In genomic region chr22:23219787-23220484, GRCh38 we compare ENCODE assay signal across 8 cellular contexts.
A peak's percentile ranks its signal among the peaks of the same experiment; 100 is the strongest.
DNase-seq lines count a peak whose midpoint lies in the region; ATAC-seq and TF ChIP-seq lines count a peak whose summit lies in the region.

No MANE protein-coding gene starts in this region.

- peak overlapping the region; percentile 13 for H3K27ac ChIP-seq in brain microvascular endothelial cell

- no peak for TF ChIP-seq CTCF in brain microvascular endothelial cell (IDR thresholded peaks at IDR 0.05; ENCODE audit: low read depth, low read length, missing control alignments)
- TF ChIP-seq CTCF in nephron (IDR thresholded peaks at IDR 0.05; ENCODE audit: unreplicated experiment in 3 of 3), result no peak

- H3K27ac Mint-ChIP-seq in T-helper 1 cell treated with Interleukin-12 subunit alpha and Interleukin-12 subunit beta and Interleukin-4 antibody, amounts not matched to agents 30 μg/mL and 1 μg/mL, for 36 hours, result peak overlapping the region; percentile 87
- H3K27ac Mint-ChIP-seq in nephron, result peak overlapping the region in 2 of 3 experiments; percentile 58 to 75

- ATAC-seq in HG03342 (IDR thresholded peaks at IDR 0.05; ENCODE audit: unreplicated experiment), result peak; percentile 78
- no peak for ATAC-seq in HG02938 (IDR thresholded peaks at IDR 0.05; ENCODE audit: unreplicated experiment)

- peaks cover 8% of the 10 kb centered on the region for H3K27me3 ChIP-seq in brain microvascular endothelial cell (replicated peaks)

- H3K9me3 Mint-ChIP-seq in T-helper 1 cell treated with Interleukin-12 subunit alpha and Interleukin-12 subunit beta and Interleukin-4 antibody, amounts not matched to agents 30 μg/mL and 1 μg/mL, for 36 hours, result no peaks in the 10 kb centered on the region
- H3K9me3 Mint-ChIP-seq in nephron, result no peaks in the 10 kb centered on the region

- peaks cover 2% of the 10 kb centered on the region for H3K36me3 ChIP-seq in brain microvascular endothelial cell (replicated peaks)

- peak; percentile 41 to 46 for DNase-seq in SHP77 (lab: John Stamatoyannopoulos, UW)
- no peak for DNase-seq in SHP77 treated with DMSO at 0.1 percent for 48 hours (lab: John Stamatoyannopoulos, UW)
- peak; percentile 53 for DNase-seq in brain microvascular endothelial cell
- DNase-seq in NCI-H748 (lab: John Stamatoyannopoulos, UW; ENCODE audit: unreplicated experiment), result no peak

- H3K36me3 Mint-ChIP-seq in T-helper 1 cell treated with Interleukin-12 subunit alpha and Interleukin-12 subunit beta and Interleukin-4 antibody, amounts not matched to agents 30 μg/mL and 1 μg/mL, for 36 hours (ENCODE audit: low read depth), result peaks cover 2% of the 10 kb centered on the region
- H3K36me3 Mint-ChIP-seq in nephron (ENCODE audit: low read depth), result no peaks in the 10 kb centered on the region

- peak overlapping the region; percentile 82 for H3K4me3 Mint-ChIP-seq in T-helper 1 cell treated with Interleukin-12 subunit alpha and Interleukin-12 subunit beta and Interleukin-4 antibody, amounts not matched to agents 30 μg/mL and 1 μg/mL, for 36 hours
- H3K4me3 Mint-ChIP-seq in nephron, result peak overlapping the region in 2 of 3 experiments; percentile 9 to 29

- H3K4me3 ChIP-seq in brain microvascular endothelial cell (ENCODE audit: low read depth, low read length), result no peak overlapping the region

- in situ Hi-C loops in brain microvascular endothelial cell (cut with HindIII; ENCODE audit: low pct_ligation_motif_present, low sequenced_read_pairs), result no loop called here

- H3K27me3 Mint-ChIP-seq in T-helper 1 cell treated with Interleukin-12 subunit alpha and Interleukin-12 subunit beta and Interleukin-4 antibody, amounts not matched to agents 30 μg/mL and 1 μg/mL, for 36 hours (ENCODE audit: low read depth), result no peaks in the 10 kb centered on the region
- peaks cover 52% of the 10 kb centered on the region for H3K27me3 Mint-ChIP-seq in nephron (ENCODE audit: low read depth)

- H3K4me1 Mint-ChIP-seq in T-helper 1 cell treated with Interleukin-12 subunit alpha and Interleukin-12 subunit beta and Interleukin-4 antibody, amounts not matched to agents 30 μg/mL and 1 μg/mL, for 36 hours (ENCODE audit: low read depth), result peaks cover 86% of the 10 kb centered on the region
- peaks cover 69% of the 10 kb centered on the region for H3K4me1 Mint-ChIP-seq in nephron

Comparison
In these comparisons a context has a peak if more than half of its experiments do, and no peak if none do; other contexts are left out.
1. DNase-seq: peak in SHP77 (2 of 2) and brain microvascular endothelial cell (single experiment); none in SHP77 treated with DMSO at 0.1 percent for 48 hours (single experiment) and NCI-H748 (single experiment).